ENCODE assay signal across 2 cellular contexts in the genomic region with DNA sequence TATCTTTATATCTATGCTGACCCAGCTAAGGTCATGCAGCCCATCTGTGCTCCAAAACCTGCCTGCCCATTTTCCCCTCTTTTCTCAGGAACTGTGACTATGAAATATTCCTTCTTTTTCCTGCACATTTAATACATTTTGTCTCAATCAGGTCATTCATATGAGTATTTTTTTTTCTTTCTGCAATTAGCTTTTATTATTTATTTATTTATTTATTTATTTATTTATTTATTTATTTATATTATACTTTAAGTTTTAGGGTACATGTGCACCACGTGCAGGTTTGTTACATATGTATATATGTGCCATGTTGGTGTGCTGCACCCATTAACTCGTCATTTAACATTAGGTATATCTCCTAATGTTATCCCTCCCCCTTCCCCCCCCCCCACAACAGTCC.
DNase-seq lines count a peak whose midpoint lies in the region; ATAC-seq, FAIRE-seq and TF ChIP-seq lines count a peak whose summit lies in the region.
"Not testable (repeated sequence)": the region's sequence is repeated elsewhere in the genome, so short reads cannot be mapped to it uniquely, and the experiment has no call there.

No MANE protein-coding gene starts in this region.

- not testable (repeated sequence) for FAIRE-seq in A549 (lab: Jason Lieb, UNC)

- H3K9me3 ChIP-seq in A549; HEK293 (ENCODE audit: control insufficient read depth, insufficient read depth, low read depth, low read length): not testable (repeated sequence)

- TF ChIP-seq RAD21 in A549 (conservative IDR thresholded peaks at IDR 0.05 in 1 of 2, IDR thresholded peaks at IDR 0.05 in 1 of 2): not testable (repeated sequence)

- 22% methylated on average over 2 of the region's 2 CpGs for WGBS in A549 (ENCODE audit: missing lambda C conversion rate)

- not testable (repeated sequence) for H3K27ac ChIP-seq in A549; HEK293 (ENCODE audit: extremely low read depth, low read depth, low read length)

- TF ChIP-seq POLR2A in A549 (IDR thresholded peaks at IDR 0.05; ENCODE audit: low read length): not testable (repeated sequence)

- not testable (repeated sequence) for DNase-seq in A549 (ENCODE audit: low read depth in 1 of 2, low spot score in 1 of 2)

- not testable (repeated sequence) for H3K36me3 ChIP-seq in HEK293 (ENCODE audit: control insufficient read depth in 2 of 2, insufficient read depth in 1 of 2, low read length in 2 of 2)

- not testable (repeated sequence) for H3K4me1 ChIP-seq in A549; HEK293 (ENCODE audit: control insufficient read depth, insufficient read depth, low read length)

- H3K4me2 ChIP-seq in A549: not testable (repeated sequence)

- not testable (repeated sequence) for ATAC-seq in A549

- not testable (repeated sequence) for TF ChIP-seq CTCF in A549 (IDR thresholded peaks at IDR 0.05); HEK293 (tag by site-specific recombination; IDR thresholded peaks at IDR 0.05)

- not testable (repeated sequence) for TF ChIP-seq EP300 in A549 (IDR thresholded peaks at IDR 0.05)

- H3K4me3 ChIP-seq in A549; HEK293 (ENCODE audit: low read depth, low read length): not testable (repeated sequence)

- POLR2A ChIA-PET in A549 (lab: Yijun Ruan, JAX); HEK293 (lab: Yijun Ruan, JAX): not testable (repeated sequence)

- CTCF ChIA-PET in A549 (lab: Yijun Ruan, JAX): interaction anchor here (1.0 kb wide), 1 partner anchor 119 kb away, joined by 3 read pairs; no protein-coding TSS in a partner anchor
- CTCF ChIA-PET in HEK293 (lab: Yijun Ruan, JAX): interaction anchor here (0.6 kb wide), 1 partner anchor 38 kb away, joined by 3 read pairs; no protein-coding TSS in a partner anchor

TF ChIP-seq in A549, 52 proteins besides CTCF, POLR2A, EP300 and RAD21:
- TF ChIP-seq ZC3H11A (IDR thresholded peaks at IDR 0.05): peak; percentile 55

TF ChIP-seq in HEK293, 187 proteins besides CTCF, POLR2A, EP300 and RAD21 (continues in another document):
- TF ChIP-seq ZBTB8A (tag by site-specific recombination; IDR thresholded peaks at IDR 0.05) (peak; percentile 63), ZNF510 (tag by site-specific recombination; IDR thresholded peaks at IDR 0.05; ENCODE audit: insufficient replicate concordance) (peak; percentile 62), ZNF623 (tag by site-specific recombination; IDR thresholded peaks at IDR 0.05) (peak; percentile 73), ZNF266 (tag by site-specific recombination; IDR thresholded peaks at IDR 0.05; ENCODE audit: low read depth) (peak; percentile 73), ZNF292 (tag by site-specific recombination; IDR thresholded peaks at IDR 0.05; ENCODE audit: borderline replicate concordance, low read depth) (0 out of 2 replicates have a peak, but pooled peaks have one; percentile 25), ZBTB21 (tag by site-specific recombination; IDR thresholded peaks at IDR 0.05) (peak; percentile 48; the same call in 1 of the 2 replicates), ZNF664 (tag by site-specific recombination; IDR thresholded peaks at IDR 0.05) (peak; percentile 63; the same call in 1 of the 2 replicates), ZNF404 (tag by site-specific recombination; IDR thresholded peaks at IDR 0.05) (peak; percentile 54; the same call in 1 of the 2 replicates), ZNF555 (tag by site-specific recombination; conservative IDR thresholded peaks at IDR 0.05) (peak; percentile 87), ZNF560 (tag by site-specific recombination; IDR thresholded peaks at IDR 0.05; ENCODE audit: borderline replicate concordance) (peak; percentile 77), ZNF202 (tag by site-specific recombination; IDR thresholded peaks at IDR 0.05; ENCODE audit: borderline replicate concordance) (peak; percentile 35; the same call in 1 of the 2 replicates), ZNF558 (tag by site-specific recombination; IDR thresholded peaks at IDR 0.05) (peak; percentile 65; the same call in 1 of the 2 replicates), ZNF433 (tag by site-specific recombination; IDR thresholded peaks at IDR 0.05; ENCODE audit: low read depth) (peak; percentile 49; the same call in 1 of the 2 replicates), ZNF140 (tag by site-specific recombination; IDR thresholded peaks at IDR 0.05) (peak; percentile 59; the same call in 1 of the 2 replicates), ZXDB (tag by site-specific recombination; IDR thresholded peaks at IDR 0.05) (peak; percentile 51; the same call in 1 of the 2 replicates), ZNF426 (tag by site-specific recombination; IDR thresholded peaks at IDR 0.05) (peak; percentile 83)
- TF ChIP-seq, protein P1, sequence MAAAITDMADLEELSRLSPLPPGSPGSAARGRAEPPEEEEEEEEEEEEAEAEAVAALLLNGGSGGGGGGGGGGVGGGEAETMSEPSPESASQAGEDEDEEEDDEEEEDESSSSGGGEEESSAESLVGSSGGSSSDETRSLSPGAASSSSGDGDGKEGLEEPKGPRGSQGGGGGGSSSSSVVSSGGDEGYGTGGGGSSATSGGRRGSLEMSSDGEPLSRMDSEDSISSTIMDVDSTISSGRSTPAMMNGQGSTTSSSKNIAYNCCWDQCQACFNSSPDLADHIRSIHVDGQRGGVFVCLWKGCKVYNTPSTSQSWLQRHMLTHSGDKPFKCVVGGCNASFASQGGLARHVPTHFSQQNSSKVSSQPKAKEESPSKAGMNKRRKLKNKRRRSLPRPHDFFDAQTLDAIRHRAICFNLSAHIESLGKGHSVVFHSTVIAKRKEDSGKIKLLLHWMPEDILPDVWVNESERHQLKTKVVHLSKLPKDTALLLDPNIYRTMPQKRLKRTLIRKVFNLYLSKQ (tag by site-specific recombination; IDR thresholded peaks at IDR 0.05; ENCODE audit: borderline replicate concordance): peak; percentile 75; the same call in 1 of the 2 replicates
- TF ChIP-seq, protein P2, sequence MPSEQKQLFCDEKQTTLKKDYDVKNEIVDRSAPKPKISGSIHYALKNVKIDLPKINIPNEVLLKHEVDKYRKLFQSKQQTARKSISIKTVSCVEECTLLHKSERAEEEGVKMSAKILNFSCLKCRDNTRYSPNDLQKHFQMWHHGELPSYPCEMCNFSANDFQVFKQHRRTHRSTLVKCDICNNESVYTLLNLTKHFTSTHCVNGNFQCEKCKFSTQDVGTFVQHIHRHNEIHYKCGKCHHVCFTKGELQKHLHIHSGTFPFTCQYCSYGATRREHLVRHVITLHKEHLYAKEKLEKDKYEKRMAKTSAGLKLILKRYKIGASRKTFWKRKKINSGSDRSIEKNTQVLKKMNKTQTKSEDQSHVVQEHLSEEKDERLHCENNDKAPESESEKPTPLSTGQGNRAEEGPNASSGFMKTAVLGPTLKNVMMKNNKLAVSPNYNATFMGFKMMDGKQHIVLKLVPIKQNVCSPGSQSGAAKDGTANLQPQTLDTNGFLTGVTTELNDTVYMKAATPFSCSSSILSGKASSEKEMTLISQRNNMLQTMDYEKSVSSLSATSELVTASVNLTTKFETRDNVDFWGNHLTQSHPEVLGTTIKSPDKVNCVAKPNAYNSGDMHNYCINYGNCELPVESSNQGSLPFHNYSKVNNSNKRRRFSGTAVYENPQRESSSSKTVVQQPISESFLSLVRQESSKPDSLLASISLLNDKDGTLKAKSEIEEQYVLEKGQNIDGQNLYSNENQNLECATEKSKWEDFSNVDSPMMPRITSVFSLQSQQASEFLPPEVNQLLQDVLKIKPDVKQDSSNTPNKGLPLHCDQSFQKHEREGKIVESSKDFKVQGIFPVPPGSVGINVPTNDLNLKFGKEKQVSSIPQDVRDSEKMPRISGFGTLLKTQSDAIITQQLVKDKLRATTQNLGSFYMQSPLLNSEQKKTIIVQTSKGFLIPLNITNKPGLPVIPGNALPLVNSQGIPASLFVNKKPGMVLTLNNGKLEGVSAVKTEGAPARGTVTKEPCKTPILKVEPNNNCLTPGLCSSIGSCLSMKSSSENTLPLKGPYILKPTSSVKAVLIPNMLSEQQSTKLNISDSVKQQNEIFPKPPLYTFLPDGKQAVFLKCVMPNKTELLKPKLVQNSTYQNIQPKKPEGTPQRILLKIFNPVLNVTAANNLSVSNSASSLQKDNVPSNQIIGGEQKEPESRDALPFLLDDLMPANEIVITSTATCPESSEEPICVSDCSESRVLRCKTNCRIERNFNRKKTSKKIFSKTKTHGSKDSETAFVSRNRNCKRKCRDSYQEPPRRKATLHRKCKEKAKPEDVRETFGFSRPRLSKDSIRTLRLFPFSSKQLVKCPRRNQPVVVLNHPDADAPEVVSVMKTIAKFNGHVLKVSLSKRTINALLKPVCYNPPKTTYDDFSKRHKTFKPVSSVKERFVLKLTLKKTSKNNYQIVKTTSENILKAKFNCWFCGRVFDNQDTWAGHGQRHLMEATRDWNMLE (tag by site-specific recombination; conservative IDR thresholded peaks at IDR 0.05; ENCODE audit: low read depth): peak; percentile 82
- TF ChIP-seq, protein P3, sequence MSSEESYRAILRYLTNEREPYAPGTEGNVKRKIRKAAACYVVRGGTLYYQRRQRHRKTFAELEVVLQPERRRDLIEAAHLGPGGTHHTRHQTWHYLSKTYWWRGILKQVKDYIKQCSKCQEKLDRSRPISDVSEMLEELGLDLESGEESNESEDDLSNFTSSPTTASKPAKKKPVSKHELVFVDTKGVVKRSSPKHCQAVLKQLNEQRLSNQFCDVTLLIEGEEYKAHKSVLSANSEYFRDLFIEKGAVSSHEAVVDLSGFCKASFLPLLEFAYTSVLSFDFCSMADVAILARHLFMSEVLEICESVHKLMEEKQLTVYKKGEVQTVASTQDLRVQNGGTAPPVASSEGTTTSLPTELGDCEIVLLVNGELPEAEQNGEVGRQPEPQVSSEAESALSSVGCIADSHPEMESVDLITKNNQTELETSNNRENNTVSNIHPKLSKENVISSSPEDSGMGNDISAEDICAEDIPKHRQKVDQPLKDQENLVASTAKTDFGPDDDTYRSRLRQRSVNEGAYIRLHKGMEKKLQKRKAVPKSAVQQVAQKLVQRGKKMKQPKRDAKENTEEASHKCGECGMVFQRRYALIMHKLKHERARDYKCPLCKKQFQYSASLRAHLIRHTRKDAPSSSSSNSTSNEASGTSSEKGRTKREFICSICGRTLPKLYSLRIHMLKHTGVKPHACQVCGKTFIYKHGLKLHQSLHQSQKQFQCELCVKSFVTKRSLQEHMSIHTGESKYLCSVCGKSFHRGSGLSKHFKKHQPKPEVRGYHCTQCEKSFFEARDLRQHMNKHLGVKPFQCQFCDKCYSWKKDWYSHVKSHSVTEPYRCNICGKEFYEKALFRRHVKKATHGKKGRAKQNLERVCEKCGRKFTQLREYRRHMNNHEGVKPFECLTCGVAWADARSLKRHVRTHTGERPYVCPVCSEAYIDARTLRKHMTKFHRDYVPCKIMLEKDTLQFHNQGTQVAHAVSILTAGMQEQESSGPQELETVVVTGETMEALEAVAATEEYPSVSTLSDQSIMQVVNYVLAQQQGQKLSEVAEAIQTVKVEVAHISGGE (tag by site-specific recombination; conservative IDR thresholded peaks at IDR 0.05; ENCODE audit: low read depth): peak; percentile 81
